In the genomic region with DNA sequence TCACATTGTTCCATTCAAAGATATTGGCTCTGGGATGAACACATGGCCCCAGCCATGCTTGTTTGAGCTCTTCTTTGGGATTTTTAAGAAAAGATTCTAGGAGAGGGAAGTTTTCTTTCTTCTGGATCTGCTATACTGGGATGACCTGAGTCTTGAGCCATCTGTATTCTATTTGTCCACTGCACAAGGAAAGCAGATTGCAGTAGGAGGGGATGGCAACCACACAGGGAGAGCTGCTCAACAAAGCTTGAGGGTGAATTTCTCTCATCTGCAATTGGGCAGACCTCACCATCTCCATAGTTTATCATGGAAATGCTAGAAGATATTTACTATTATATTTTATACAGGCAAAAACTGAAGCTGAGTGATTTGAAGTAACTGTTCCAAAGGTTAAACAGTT, we compare ENCODE assay signal across 33 cellular contexts. TPM values are rescaled to one million over a fixed set of nuclear protein-coding genes. Genes with fewer than 3 reads are reported as not detected.
"Had no signal": no experiment of that assay in that cellular context is flagged by ENCODE, and none has a peak within 500 bp of the region (broad histone marks: within the 10 kb centered on the region; RNA-seq: fewer than 3 reads in every experiment).

No MANE protein-coding gene starts in this region.

- H3K9me3 ChIP-seq: lower lobe of right lung, ovary, right lobe of liver, stomach, testis, upper lobe of left lung had no signal

- DNase-seq: heart left ventricle; hypothalamus; immature natural killer cell; kidney; left colon; left lung; lower lobe of right lung; mesendoderm; naive thymus-derived CD4-positive, alpha-beta T cell; ovary; right lobe of liver; stimulated activated CD4-positive, alpha-beta T cell treated with anti-CD3 and anti-CD28 coated beads, Interleukin-1b, Interleukin-23, amount 100 ng/mL, for 48 hours; stimulated activated CD4-positive, alpha-beta T cell treated with anti-CD3 and anti-CD28 coated beads, Interleukin-2, amount 100 ng/mL, for 48 hours; stimulated activated CD4-positive, alpha-beta T cell treated with anti-CD3 and anti-CD28 coated beads, Interleukin-4, amount 100 ng/mL, for 4 hours; stimulated activated CD8-positive, alpha-beta memory T cell treated with anti-CD3 and anti-CD28 coated beads, Interleukin-4, amount 100 ng/mL, for 48 hours; stimulated activated naive CD8-positive, alpha-beta T cell treated with anti-CD3 and anti-CD28 coated beads, Interleukin-15, Interleukin-2, amounts not matched to agents 100 U/mL and 50 U/mL, for 24 hours; stomach; testis; upper lobe of left lung had no signal

- H3K27ac ChIP-seq: left lung, lower lobe of right lung, ovary, right atrium auricular region, right lobe of liver, stomach, testis, upper lobe of left lung had no signal

- H3K27me3 ChIP-seq: heart left ventricle, left lung, ovary, right atrium auricular region, right lobe of liver, stomach, testis, tibial nerve, upper lobe of left lung had no signal

- H3K4me3 ChIP-seq: heart left ventricle, left lung, lower lobe of right lung, ovary, right atrium auricular region, right lobe of liver, smooth muscle cell, stomach, testis, tibial nerve, upper lobe of left lung had no signal

- H3K36me3 ChIP-seq: heart left ventricle, left lung, lower lobe of right lung, ovary, right atrium auricular region, right lobe of liver, stomach, tibial nerve, upper lobe of left lung had no signal

- H3K4me2 ChIP-seq: smooth muscle cell had no signal

RNA-seq across cellular contexts. Expression of a gene that starts 34.3 kb away (rescaled TPM):
- total RNA-seq: heart left ventricle; kidney; left colon; mesothelial cell of epicardium; mononuclear cell; naive thymus-derived CD4-positive, alpha-beta T cell; natural killer cell treated with Interleukin-12 subunit alpha and Interleukin-12 subunit beta and Interleukin-15 and Interleukin-18, amount 100 ng/mL, for 72 hours; omental fat pad; ovary; progenitor cell of endocrine pancreas; pulmonary artery endothelial cell; renal cortical epithelial cell; right atrium auricular region; skeletal muscle tissue; smooth muscle cell; testis; tibial nerve; urinary bladder had no signal
- polyA plus RNA-seq: heart left ventricle; immature natural killer cell; liver; naive thymus-derived CD4-positive, alpha-beta T cell; neural cell; ovary; smooth muscle cell; urinary bladder had no signal

RNA-seq across cellular contexts. Expression of a gene that starts 48.3 kb away (rescaled TPM):
- total RNA-seq: mononuclear cell; naive thymus-derived CD4-positive, alpha-beta T cell; natural killer cell treated with Interleukin-12 subunit alpha and Interleukin-12 subunit beta and Interleukin-15 and Interleukin-18, amount 100 ng/mL, for 72 hours; pulmonary artery endothelial cell; smooth muscle cell had no signal
- polyA plus RNA-seq: immature natural killer cell; naive thymus-derived CD4-positive, alpha-beta T cell; neural cell; smooth muscle cell had no signal
